In genomic region chrX:130165703-130166502, GRCh38 we compare ENCODE assay signal across 1 cellular context.
TF ChIP-seq lines count a peak whose summit lies in the region.

Gene AIFM1, minus strand, starts transcription at chrX:130165841. Its CDS starts 185 bp downstream, at chrX:130165656.

TF ChIP-seq in HEK293, 187 proteins besides CTCF, POLR2A, EP300 and RAD21 (continued from another document and continues in another):
- TF ChIP-seq ZNF18 (tag by site-specific recombination; IDR thresholded peaks at IDR 0.05) (peak; percentile 14; the same call in 1 of the 2 replicates), OVOL3 (tag by site-specific recombination; IDR thresholded peaks at IDR 0.05) (no peak; the same call in 1 of the 2 replicates), ZBTB6 (tag by site-specific recombination; IDR thresholded peaks at IDR 0.05) (peak; percentile 93), ZNF610 (tag by site-specific recombination; IDR thresholded peaks at IDR 0.05; ENCODE audit: borderline replicate concordance) (0 out of 2 replicates have a peak, but pooled peaks have one; percentile 70), ZNF37A (tag by site-specific recombination; IDR thresholded peaks at IDR 0.05) (no peak), ZNF112 (tag by site-specific recombination; IDR thresholded peaks at IDR 0.05) (no peak), ZNF555 (tag by site-specific recombination; conservative IDR thresholded peaks at IDR 0.05) (no peak), ZBTB44 (tag by site-specific recombination; IDR thresholded peaks at IDR 0.05) (peak; percentile 72; the same call in 1 of the 2 replicates), ZNF449 (tag by site-specific recombination; IDR thresholded peaks at IDR 0.05) (peak; percentile 37; the same call in 1 of the 2 replicates), ZNF560 (tag by site-specific recombination; IDR thresholded peaks at IDR 0.05; ENCODE audit: borderline replicate concordance) (no peak), MEIS1 (CRISPR knock-in tag; IDR thresholded peaks at IDR 0.05; ENCODE audit: borderline replicate concordance) (no peak), ZNF366 (tag by site-specific recombination; conservative IDR thresholded peaks at IDR 0.05) (peak; percentile 56), SCRT1 (tag by site-specific recombination; IDR thresholded peaks at IDR 0.05; ENCODE audit: borderline replicate concordance) (peak; percentile 92), ZNF791 (tag by site-specific recombination; IDR thresholded peaks at IDR 0.05) (no peak), RBAK (tag by site-specific recombination; IDR thresholded peaks at IDR 0.05) (no peak), SETDB1 (IDR thresholded peaks at IDR 0.05; ENCODE audit: insufficient read length, low read length) (no peak), ZNF10 (tag by site-specific recombination; IDR thresholded peaks at IDR 0.05) (peak; percentile 43; the same call in 1 of the 2 replicates), ZNF223 (tag by site-specific recombination; IDR thresholded peaks at IDR 0.05) (no peak), ZNF529 (tag by site-specific recombination; IDR thresholded peaks at IDR 0.05; ENCODE audit: insufficient replicate concordance) (no peak), ZNF785 (tag by site-specific recombination; IDR thresholded peaks at IDR 0.05) (no peak), EGR2 (tag by site-specific recombination; IDR thresholded peaks at IDR 0.05; ENCODE audit: low read depth) (no peak), ZNF133 (tag by site-specific recombination; IDR thresholded peaks at IDR 0.05) (no peak), INSM2 (tag by site-specific recombination; IDR thresholded peaks at IDR 0.05) (peak; percentile 69; the same call in 1 of the 2 replicates), ZNF2 (tag by site-specific recombination; IDR thresholded peaks at IDR 0.05) (peak; percentile 91), ZNF16 (tag by site-specific recombination; IDR thresholded peaks at IDR 0.05; ENCODE audit: low read depth) (no peak), ZNF558 (tag by site-specific recombination; IDR thresholded peaks at IDR 0.05) (peak; percentile 90), ZNF639 (tag by site-specific recombination; IDR thresholded peaks at IDR 0.05) (peak; percentile 94), ZNF394 (tag by site-specific recombination; IDR thresholded peaks at IDR 0.05; ENCODE audit: borderline replicate concordance) (peak; percentile 57), ZNF266 (tag by site-specific recombination; IDR thresholded peaks at IDR 0.05; ENCODE audit: low read depth) (no peak), ZNF692 (tag by site-specific recombination; IDR thresholded peaks at IDR 0.05) (peak; percentile 88), ZNF416 (tag by site-specific recombination; IDR thresholded peaks at IDR 0.05) (no peak), ZNF19 (tag by site-specific recombination; IDR thresholded peaks at IDR 0.05; ENCODE audit: low read depth) (no peak), ZNF423 (tag by site-specific recombination; IDR thresholded peaks at IDR 0.05) (no peak), ZNF549 (tag by site-specific recombination; IDR thresholded peaks at IDR 0.05) (no peak), SP2 (tag by site-specific recombination; IDR thresholded peaks at IDR 0.05) (peak; percentile 89), ZNF341 (tag by site-specific recombination; IDR thresholded peaks at IDR 0.05; ENCODE audit: low read depth) (peak; percentile 70), ZNF391 (tag by site-specific recombination; IDR thresholded peaks at IDR 0.05; ENCODE audit: borderline replicate concordance, low read depth) (peak; percentile 69), HIC1 (tag by site-specific recombination; IDR thresholded peaks at IDR 0.05) (no peak), KLF17 (tag by site-specific recombination; IDR thresholded peaks at IDR 0.05) (peak; percentile 97), ZBTB49 (tag by site-specific recombination; IDR thresholded peaks at IDR 0.05; ENCODE audit: low read depth) (no peak), KLF10 (tag by site-specific recombination; IDR thresholded peaks at IDR 0.05) (peak; percentile 65; the same call in 1 of the 2 replicates), KLF9 (tag by site-specific recombination; IDR thresholded peaks at IDR 0.05; ENCODE audit: low read depth) (0 out of 2 replicates have a peak, but pooled peaks have one; percentile 20), ZNF571 (tag by site-specific recombination; IDR thresholded peaks at IDR 0.05) (no peak), ZNF629 (tag by site-specific recombination; IDR thresholded peaks at IDR 0.05) (peak; percentile 77), ZFP41 (tag by site-specific recombination; IDR thresholded peaks at IDR 0.05; ENCODE audit: borderline replicate concordance) (no peak), ZNF654 (tag by site-specific recombination; IDR thresholded peaks at IDR 0.05; ENCODE audit: low read depth) (peak; percentile 22)
